In the genomic region with DNA sequence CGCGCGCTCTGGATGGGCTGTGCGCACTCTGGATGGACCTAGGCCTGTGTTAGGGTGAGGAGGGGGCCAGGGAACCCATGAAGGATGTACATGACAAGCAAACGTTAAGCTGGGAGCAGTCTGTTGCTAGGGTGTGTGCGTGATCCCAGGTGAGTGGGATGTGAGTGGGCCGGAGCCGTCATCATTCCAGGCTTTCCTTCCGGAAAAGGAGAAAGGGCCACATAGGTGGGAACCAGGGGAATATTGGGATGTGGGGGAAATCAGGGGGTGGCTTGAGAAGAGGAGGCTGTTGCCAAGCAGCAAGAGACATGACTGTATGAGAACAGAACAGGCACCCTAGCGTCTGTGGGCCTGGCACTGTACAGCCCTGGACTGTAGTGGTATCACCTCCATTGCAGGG, we compare ENCODE assay signal across 27 cellular contexts. TPM values are rescaled to one million over a fixed set of nuclear protein-coding genes. Genes with fewer than 3 reads are reported as not detected.
"Had no signal": no experiment of that assay in that cellular context is flagged by ENCODE, and none has a peak within 500 bp of the region (broad histone marks: within the 10 kb centered on the region; RNA-seq: fewer than 3 reads in every experiment).

No MANE protein-coding gene starts in this region.

- H3K9me3 ChIP-seq: heart left ventricle, right lobe of liver, suprapubic skin, tibial nerve had no signal

- H3K4me3 Mint-ChIP-seq: activated CD4-positive, alpha-beta memory T cell treated with anti-CD3 and anti-CD28 coated beads, Interleukin-2, amount 10 ng/mL, durations not matched to agents 7 days and 5 days; activated CD4-positive, alpha-beta T cell treated with anti-CD3 and anti-CD28 coated beads, Interleukin-2, amount 10 ng/mL, durations not matched to agents 24 days and 14 days; activated T-cell treated with anti-CD3 and anti-CD28 coated beads, Interleukin-2, amount 50 U/mL, for 24 hours; activated T-helper 17 cell treated with anti-CD3 and anti-CD28 coated beads, Interleukin-2, amount 50 U/mL, for 72 hours; immature natural killer cell; natural killer cell; stimulated activated memory B cell treated with anti-CD40 and anti-IgM and Interleukin-4, amounts not matched to agents 10 μg/mL and 1 μg/mL and 100 μg/mL, for 72 hours; stimulated activated naive CD8-positive, alpha-beta T cell treated with anti-CD3 and anti-CD28 coated beads, Interleukin-15, amount 100 ng/mL, for 72 hours; T-helper 17 cell had no signal

- H3K9me3 Mint-ChIP-seq: activated CD4-positive, alpha-beta memory T cell treated with anti-CD3 and anti-CD28 coated beads, Interleukin-2, amount 10 ng/mL, durations not matched to agents 7 days and 5 days; activated CD4-positive, alpha-beta T cell treated with anti-CD3 and anti-CD28 coated beads, Interleukin-2, amount 10 ng/mL, durations not matched to agents 24 days and 14 days; activated T-cell treated with anti-CD3 and anti-CD28 coated beads, Interleukin-2, amount 50 U/mL, for 24 hours; activated T-helper 17 cell treated with anti-CD3 and anti-CD28 coated beads, Interleukin-2, amount 50 U/mL, for 72 hours; immature natural killer cell; natural killer cell; stimulated activated memory B cell treated with anti-CD40 and anti-IgM and Interleukin-4, amounts not matched to agents 10 μg/mL and 1 μg/mL and 100 μg/mL, for 72 hours; stimulated activated naive CD8-positive, alpha-beta T cell treated with anti-CD3 and anti-CD28 coated beads, Interleukin-15, amount 100 ng/mL, for 72 hours had no signal

- H3K27me3 Mint-ChIP-seq: activated CD4-positive, alpha-beta memory T cell treated with anti-CD3 and anti-CD28 coated beads, Interleukin-2, amount 10 ng/mL, durations not matched to agents 7 days and 5 days; activated T-cell treated with anti-CD3 and anti-CD28 coated beads, Interleukin-2, amount 50 U/mL, for 24 hours; activated T-helper 17 cell treated with anti-CD3 and anti-CD28 coated beads, Interleukin-2, amount 50 U/mL, for 72 hours; stimulated activated memory B cell treated with anti-CD40 and anti-IgM and Interleukin-4, amounts not matched to agents 10 μg/mL and 1 μg/mL and 100 μg/mL, for 72 hours; stimulated activated naive CD8-positive, alpha-beta T cell treated with anti-CD3 and anti-CD28 coated beads, Interleukin-15, amount 100 ng/mL, for 72 hours had no signal

- FAIRE-seq: bronchial epithelial cell, colon had no signal

- H3K27me3 ChIP-seq: heart left ventricle, right lobe of liver, suprapubic skin, tibial nerve had no signal

- H3K4me3 ChIP-seq: right lobe of liver, skin epidermis, suprapubic skin, tibial nerve had no signal

- H3K27ac ChIP-seq: heart left ventricle, right lobe of liver, skin epidermis, suprapubic skin, tibial nerve had no signal

- H3K4me1 ChIP-seq: right lobe of liver had no signal

- H3K36me3 ChIP-seq: heart left ventricle, right lobe of liver, suprapubic skin, tibial nerve had no signal

- H3K4me1 Mint-ChIP-seq: activated CD4-positive, alpha-beta memory T cell treated with anti-CD3 and anti-CD28 coated beads, Interleukin-2, amount 10 ng/mL, durations not matched to agents 7 days and 5 days; activated CD4-positive, alpha-beta T cell treated with anti-CD3 and anti-CD28 coated beads, Interleukin-2, amount 10 ng/mL, durations not matched to agents 24 days and 14 days; activated T-helper 17 cell treated with anti-CD3 and anti-CD28 coated beads, Interleukin-2, amount 50 U/mL, for 72 hours; immature natural killer cell; natural killer cell; stimulated activated memory B cell treated with anti-CD40 and anti-IgM and Interleukin-4, amounts not matched to agents 10 μg/mL and 1 μg/mL and 100 μg/mL, for 72 hours; stimulated activated naive CD8-positive, alpha-beta T cell treated with anti-CD3 and anti-CD28 coated beads, Interleukin-15, amount 100 ng/mL, for 72 hours had no signal

- DNase-seq: activated CD4-positive, alpha-beta memory T cell treated with anti-CD3 and anti-CD28 coated beads, Interleukin-2, amount 10 ng/mL, durations not matched to agents 7 days and 5 days; activated CD4-positive, alpha-beta T cell treated with anti-CD3 and anti-CD28 coated beads, Interleukin-2, amount 10 ng/mL, durations not matched to agents 24 days and 14 days; activated CD4-positive, CD25-positive, alpha-beta regulatory T cell treated with anti-CD3 and anti-CD28 coated beads, Interleukin-2, amount 50 U/mL, for 72 hours; activated CD8-positive, alpha-beta memory T cell treated with anti-CD3 and anti-CD28 coated beads, Interleukin-2, amount 50 U/mL, for 48 hours; activated gamma-delta T cell treated with Interleukin-2 at 50 U/mL for 16 hours; activated naive CD4-positive, alpha-beta T cell treated with anti-CD3 and anti-CD28 coated beads, Interleukin-2, amount 50 U/mL, for 16 hours; activated T-cell treated with anti-CD3 and anti-CD28 coated beads, Interleukin-2, amount 50 U/mL, for 24 hours; amniotic stem cell; effector memory CD4-positive, alpha-beta T cell; heart left ventricle; immature natural killer cell; natural killer cell; right lobe of liver; stimulated activated CD4-positive, alpha-beta T cell treated with anti-CD3 and anti-CD28 coated beads, Interleukin-1b, Interleukin-23, amount 100 ng/mL, for 48 hours; stimulated activated CD4-positive, alpha-beta T cell treated with anti-CD3 and anti-CD28 coated beads, Interleukin-4, amount 100 ng/mL, for 4 hours; stimulated activated CD8-positive, alpha-beta memory T cell treated with anti-CD3 and anti-CD28 coated beads, Interleukin-4, amount 100 ng/mL, for 48 hours; stimulated activated naive CD8-positive, alpha-beta T cell treated with anti-CD3 and anti-CD28 coated beads, Interleukin-15, amount 100 ng/mL, for 72 hours; SW 1271; T-helper 17 cell; T1000 had no signal

- H3K36me3 Mint-ChIP-seq: immature natural killer cell; natural killer cell; stimulated activated memory B cell treated with anti-CD40 and anti-IgM and Interleukin-4, amounts not matched to agents 10 μg/mL and 1 μg/mL and 100 μg/mL, for 72 hours had no signal

- H3K27ac Mint-ChIP-seq: activated CD4-positive, alpha-beta memory T cell treated with anti-CD3 and anti-CD28 coated beads, Interleukin-2, amount 10 ng/mL, durations not matched to agents 7 days and 5 days; activated CD4-positive, alpha-beta T cell treated with anti-CD3 and anti-CD28 coated beads, Interleukin-2, amount 10 ng/mL, durations not matched to agents 24 days and 14 days; activated T-cell treated with anti-CD3 and anti-CD28 coated beads, Interleukin-2, amount 50 U/mL, for 24 hours; activated T-helper 17 cell treated with anti-CD3 and anti-CD28 coated beads, Interleukin-2, amount 50 U/mL, for 72 hours; immature natural killer cell; natural killer cell; stimulated activated memory B cell treated with anti-CD40 and anti-IgM and Interleukin-4, amounts not matched to agents 10 μg/mL and 1 μg/mL and 100 μg/mL, for 72 hours; T-helper 17 cell had no signal

- ATAC-seq: activated T-helper 17 cell treated with anti-CD3 and anti-CD28 coated beads, Interleukin-2, amount 50 U/mL, for 72 hours; natural killer cell; stimulated activated memory B cell treated with anti-CD40 and anti-IgM and Interleukin-4, amounts not matched to agents 10 μg/mL and 1 μg/mL and 100 μg/mL, for 72 hours; stimulated activated naive CD8-positive, alpha-beta T cell treated with anti-CD3 and anti-CD28 coated beads, Interleukin-15, amount 100 ng/mL, for 72 hours; T-helper 17 cell had no signal

RNA-seq across cellular contexts. Expression of a gene that starts 49.7 kb away (rescaled TPM):
- polyA plus RNA-seq: immature natural killer cell had no signal
